16 cellular contexts compared by ENCODE assay signal in genomic region chr20:32006841-32007786, GRCh38. TPM values are rescaled to one million over a fixed set of nuclear protein-coding genes. Genes with fewer than 3 reads are reported as not detected.
A peak's percentile ranks its signal among the peaks of the same experiment; 100 is the strongest.
DNase-seq lines count a peak whose midpoint lies in the region; ATAC-seq and TF ChIP-seq lines count a peak whose summit lies in the region.
"Had no signal": no experiment of that assay in that cellular context is flagged by ENCODE, and none has a peak within 500 bp of the region (broad histone marks: within the 10 kb centered on the region; RNA-seq: fewer than 3 reads in every experiment).

No MANE protein-coding gene starts in this region.

- H3K9me3 ChIP-seq in endodermal cell (ENCODE audit: control insufficient read depth, low read length) (no peaks in the 10 kb centered on the region), spleen (no peaks in the 10 kb centered on the region)
- H3K9me3 ChIP-seq: ovary, thoracic aorta had no signal

- WGBS in endodermal cell (ENCODE audit: insufficient coverage in 1 of 2, insufficient read length in 1 of 2), 2 experiments = 51 to 56% methylated on average over 7 to 8 of the region's 8 CpGs
- WGBS in spleen, 5 donors = 68 to 79% (median 71%) methylated on average over 8 of the region's 8 CpGs

- peak overlapping the region; percentile 65 for H3K27ac Mint-ChIP-seq in activated naive CD4-positive, alpha-beta T cell treated with anti-CD3 and anti-CD28 coated beads, Interleukin-2, amount 50 U/mL, for 24 hours
- no peak overlapping the region for H3K27ac Mint-ChIP-seq in activated naive CD4-positive, alpha-beta T cell treated with anti-CD3 and anti-CD28 coated beads, Interleukin-2, amount 10 ng/mL, durations not matched to agents 7 days and 5 days
- H3K27ac Mint-ChIP-seq in endodermal cell = peak overlapping the region; percentile 6
- H3K27ac Mint-ChIP-seq in nephron progenitor cell = no peak overlapping the region
- H3K27ac Mint-ChIP-seq in stimulated activated naive B cell treated with anti-CD40 and anti-IgM and Interleukin-4, amounts not matched to agents 10 μg/mL and 1 μg/mL and 100 μg/mL, for 72 hours = no peak overlapping the region
- H3K27ac Mint-ChIP-seq: activated CD4-positive, alpha-beta T cell treated with anti-CD3 and anti-CD28 coated beads, Interleukin-2, amount 10 ng/mL, durations not matched to agents 7 days and 5 days; activated T-cell treated with anti-CD3 and anti-CD28 coated beads, Interleukin-2, amount 50 U/mL, for 72 hours had no signal

- no peaks in the 10 kb centered on the region for H3K36me3 ChIP-seq in endodermal cell (ENCODE audit: control insufficient read depth, insufficient read depth, low read length)
- H3K36me3 ChIP-seq in spleen = no peaks in the 10 kb centered on the region
- H3K36me3 ChIP-seq: ovary, thoracic aorta had no signal

- ATAC-seq in HG02763 (IDR thresholded peaks at IDR 0.05; ENCODE audit: unreplicated experiment) = no peak
- no peak for ATAC-seq in stimulated activated naive B cell treated with anti-CD40 and anti-IgM and Interleukin-4, amounts not matched to agents 10 μg/mL and 1 μg/mL and 100 μg/mL, for 72 hours (replicated peaks)
- ATAC-seq: activated T-cell treated with anti-CD3 and anti-CD28 coated beads, Interleukin-2, amount 50 U/mL, for 72 hours had no signal

- H3K4me3 Mint-ChIP-seq in activated naive CD4-positive, alpha-beta T cell treated with anti-CD3 and anti-CD28 coated beads, Interleukin-2, amount 50 U/mL, for 24 hours = no peak overlapping the region
- no peak overlapping the region for H3K4me3 Mint-ChIP-seq in activated naive CD4-positive, alpha-beta T cell treated with anti-CD3 and anti-CD28 coated beads, Interleukin-2, amount 10 ng/mL, durations not matched to agents 7 days and 5 days
- no peak overlapping the region for H3K4me3 Mint-ChIP-seq in endodermal cell
- no peak overlapping the region for H3K4me3 Mint-ChIP-seq in nephron progenitor cell
- no peak overlapping the region for H3K4me3 Mint-ChIP-seq in stimulated activated naive B cell treated with anti-CD40 and anti-IgM and Interleukin-4, amounts not matched to agents 10 μg/mL and 1 μg/mL and 100 μg/mL, for 72 hours
- H3K4me3 Mint-ChIP-seq: activated CD4-positive, alpha-beta T cell treated with anti-CD3 and anti-CD28 coated beads, Interleukin-2, amount 10 ng/mL, durations not matched to agents 7 days and 5 days; activated T-cell treated with anti-CD3 and anti-CD28 coated beads, Interleukin-2, amount 50 U/mL, for 72 hours had no signal

- TF ChIP-seq CTCF in endodermal cell (conservative IDR thresholded peaks at IDR 0.05) (no peak), spleen (IDR thresholded peaks at IDR 0.05 in 8 of 11, conservative IDR thresholded peaks at IDR 0.05 in 3 of 11) (no peak), nephron progenitor cell (IDR thresholded peaks at IDR 0.05) (no peak)

- no peak for TF ChIP-seq POLR2A in spleen (IDR thresholded peaks at IDR 0.05)

- no peaks in the 10 kb centered on the region for H3K4me1 Mint-ChIP-seq in activated naive CD4-positive, alpha-beta T cell treated with anti-CD3 and anti-CD28 coated beads, Interleukin-2, amount 50 U/mL, for 24 hours
- H3K4me1 Mint-ChIP-seq in activated naive CD4-positive, alpha-beta T cell treated with anti-CD3 and anti-CD28 coated beads, Interleukin-2, amount 10 ng/mL, durations not matched to agents 7 days and 5 days = peaks cover 11% of the 10 kb centered on the region
- peaks cover 29% of the 10 kb centered on the region for H3K4me1 Mint-ChIP-seq in endodermal cell
- H3K4me1 Mint-ChIP-seq in nephron progenitor cell = peaks cover 41% of the 10 kb centered on the region
- H3K4me1 Mint-ChIP-seq in stimulated activated naive B cell treated with anti-CD40 and anti-IgM and Interleukin-4, amounts not matched to agents 10 μg/mL and 1 μg/mL and 100 μg/mL, for 72 hours = no peaks in the 10 kb centered on the region

- H3K4me3 ChIP-seq in endodermal cell (ENCODE audit: low read length) (no peak overlapping the region), spleen (no peak overlapping the region)
- H3K4me3 ChIP-seq: ovary, thoracic aorta had no signal

- CTCF ChIA-PET in activated naive CD4-positive, alpha-beta T cell treated with anti-CD3 and anti-CD28 coated beads, Interleukin-2, amount 10 ng/mL, durations not matched to agents 7 days and 5 days (lab: Charles Lee) = interaction anchor here (1.2 to 1.8 kb wide), 2 partner anchors 11 to 184 kb away, joined by 3 to 7 read pairs; no protein-coding TSS in a partner anchor

- H3K27ac ChIP-seq in endodermal cell (ENCODE audit: low read depth, low read length) (no peak overlapping the region), spleen (peak overlapping the region; percentile 15 to 87 (median 80))
- H3K27ac ChIP-seq: ovary, thoracic aorta had no signal

- H3K27me3 Mint-ChIP-seq in activated naive CD4-positive, alpha-beta T cell treated with anti-CD3 and anti-CD28 coated beads, Interleukin-2, amount 50 U/mL, for 24 hours = peaks cover 3% of the 10 kb centered on the region
- peaks cover 30% of the 10 kb centered on the region for H3K27me3 Mint-ChIP-seq in activated naive CD4-positive, alpha-beta T cell treated with anti-CD3 and anti-CD28 coated beads, Interleukin-2, amount 10 ng/mL, durations not matched to agents 7 days and 5 days
- H3K27me3 Mint-ChIP-seq in endodermal cell (ENCODE audit: insufficient read depth) (peaks cover 8% of the 10 kb centered on the region), nephron progenitor cell (ENCODE audit: low read depth, poor library complexity) (peaks cover 6% of the 10 kb centered on the region)
- H3K27me3 Mint-ChIP-seq in stimulated activated naive B cell treated with anti-CD40 and anti-IgM and Interleukin-4, amounts not matched to agents 10 μg/mL and 1 μg/mL and 100 μg/mL, for 72 hours = peaks cover 9 to 36% of the 10 kb centered on the region in 2 donors

- H3K9ac ChIP-seq in endodermal cell (ENCODE audit: extremely low read depth, low read length, poor library complexity, severe bottlenecking) = no peak overlapping the region

- intact Hi-C loops in spleen (cut with DNase I; ENCODE audit: low total_unique reads) = no loop called here

- no peak for DNase-seq in activated naive CD4-positive, alpha-beta T cell treated with anti-CD3 and anti-CD28 coated beads, Interleukin-2, amount 10 ng/mL, durations not matched to agents 7 days and 5 days
- peak; percentile 20 to 63 for DNase-seq in NCI-H446 (lab: John Stamatoyannopoulos, UW)
- peak; percentile 56 for DNase-seq in endodermal cell
- DNase-seq in spleen = peak; percentile 27
- no peak for DNase-seq in nephron progenitor cell
- DNase-seq in stimulated activated naive B cell treated with anti-CD40 and anti-IgM and Interleukin-4, amounts not matched to agents 10 μg/mL and 1 μg/mL and 100 μg/mL, for 72 hours = no peak
- DNase-seq: activated CD4-positive, alpha-beta T cell treated with anti-CD3 and anti-CD28 coated beads, Interleukin-2, amount 10 ng/mL, durations not matched to agents 7 days and 5 days; activated T-cell treated with anti-CD3 and anti-CD28 coated beads, Interleukin-2, amount 50 U/mL, for 72 hours; Calu3; NCI-H524 treated with DMSO at 0.1 percent for 48 hours had no signal

- no peaks in the 10 kb centered on the region for H3K36me3 Mint-ChIP-seq in activated naive CD4-positive, alpha-beta T cell treated with anti-CD3 and anti-CD28 coated beads, Interleukin-2, amount 50 U/mL, for 24 hours
- H3K36me3 Mint-ChIP-seq in activated naive CD4-positive, alpha-beta T cell treated with anti-CD3 and anti-CD28 coated beads, Interleukin-2, amount 10 ng/mL, durations not matched to agents 7 days and 5 days = no peaks in the 10 kb centered on the region
- H3K36me3 Mint-ChIP-seq in endodermal cell (ENCODE audit: low read depth) (no peaks in the 10 kb centered on the region), nephron progenitor cell (ENCODE audit: low read depth) (no peaks in the 10 kb centered on the region)
- no peaks in the 10 kb centered on the region for H3K36me3 Mint-ChIP-seq in stimulated activated naive B cell treated with anti-CD40 and anti-IgM and Interleukin-4, amounts not matched to agents 10 μg/mL and 1 μg/mL and 100 μg/mL, for 72 hours

- peaks cover 7% of the 10 kb centered on the region for H3K4me1 ChIP-seq in endodermal cell (ENCODE audit: control insufficient read depth, insufficient read depth, low read length)
- peaks cover 2 to 31% (median 20%) of the 10 kb centered on the region in 6 donors for H3K4me1 ChIP-seq in spleen

- H3K9me3 Mint-ChIP-seq in activated naive CD4-positive, alpha-beta T cell treated with anti-CD3 and anti-CD28 coated beads, Interleukin-2, amount 50 U/mL, for 24 hours = no peaks in the 10 kb centered on the region
- no peaks in the 10 kb centered on the region for H3K9me3 Mint-ChIP-seq in activated naive CD4-positive, alpha-beta T cell treated with anti-CD3 and anti-CD28 coated beads, Interleukin-2, amount 10 ng/mL, durations not matched to agents 7 days and 5 days
- H3K9me3 Mint-ChIP-seq in endodermal cell (no peaks in the 10 kb centered on the region), nephron progenitor cell (no peaks in the 10 kb centered on the region)
- H3K9me3 Mint-ChIP-seq in stimulated activated naive B cell treated with anti-CD40 and anti-IgM and Interleukin-4, amounts not matched to agents 10 μg/mL and 1 μg/mL and 100 μg/mL, for 72 hours = no peaks in the 10 kb centered on the region
- H3K9me3 Mint-ChIP-seq: activated CD4-positive, alpha-beta T cell treated with anti-CD3 and anti-CD28 coated beads, Interleukin-2, amount 10 ng/mL, durations not matched to agents 7 days and 5 days; activated T-cell treated with anti-CD3 and anti-CD28 coated beads, Interleukin-2, amount 50 U/mL, for 72 hours had no signal

- H3K27me3 ChIP-seq in endodermal cell (ENCODE audit: control insufficient read depth, insufficient read depth, low read length, poor library complexity, severe bottlenecking) = no peaks in the 10 kb centered on the region
- H3K27me3 ChIP-seq in spleen (replicated peaks in 1 of 7) = peaks cover 0 to 21% (median 0%) of the 10 kb centered on the region in 7 donors
- H3K27me3 ChIP-seq: ovary had no signal

RNA-seq across cellular contexts. Expression of gene CCM2L, which starts 3.1 kb away (rescaled TPM):
- total RNA-seq in endodermal cell = 1 to 10 TPM; 5.2 to 7.8 TPM
- 2.2 TPM for polyA plus RNA-seq in endodermal cell (2013, experiment 1 of 2)
- polyA plus RNA-seq in endodermal cell (2013, experiment 2 of 2) = 2.2 TPM
- total RNA-seq in spleen = 100 to 1,000 TPM in 5 of 7 donors, 10 to 100 TPM in 2; 64.8 to 186 (median 138) TPM
- 100 to 1,000 TPM in 1 of 3 donors, 10 to 100 TPM in 2; 27.6 to 158 (median 71.1) TPM for polyA plus RNA-seq in spleen
- total RNA-seq: activated CD4-positive, alpha-beta T cell treated with anti-CD3 and anti-CD28 coated beads, Interleukin-2, amount 10 ng/mL, durations not matched to agents 7 days and 5 days; activated T-cell treated with anti-CD3 and anti-CD28 coated beads, Interleukin-2, amount 50 U/mL, for 72 hours; Calu3; MCF 10A; T-helper 2 cell treated with Interferon-gamma antibody and Interleukin-4, amounts not matched to agents 100 ng/mL and 5 ng/mL, for 36 hours had no signal

RNA-seq across cellular contexts. Expression of gene XKR7, which starts 39.2 kb away (rescaled TPM):
- total RNA-seq in endodermal cell (1 to 10 TPM; 2.7 to 3.1 TPM), spleen (under 1 TPM in 5 of 7 donors, not detected in 2; 0.07 to 0.21 (median 0.09) TPM)
- 3.9 TPM for polyA plus RNA-seq in endodermal cell (2013, experiment 1 of 2)
- 3.4 TPM for polyA plus RNA-seq in endodermal cell (2013, experiment 2 of 2)
- under 1 TPM; 0.02 to 0.03 (median 0.02) TPM for polyA plus RNA-seq in spleen
- total RNA-seq: activated T-cell treated with anti-CD3 and anti-CD28 coated beads, Interleukin-2, amount 50 U/mL, for 72 hours; Calu3; MCF 10A; ovary; thoracic aorta had no signal
- polyA plus RNA-seq: ovary had no signal

RNA-seq across cellular contexts. Expression of gene HCK, which starts 44.9 kb away (rescaled TPM):
- total RNA-seq in endodermal cell (under 1 TPM; 0.24 to 0.40 TPM), spleen (100 to 1,000 TPM; 139 to 341 (median 155) TPM)
- 0.18 TPM for polyA plus RNA-seq in endodermal cell (2013, experiment 1 of 2)
- 0.12 TPM for polyA plus RNA-seq in endodermal cell (2013, experiment 2 of 2)
- polyA plus RNA-seq in spleen = 10 to 100 TPM; 44.3 to 76.4 (median 53.0) TPM
- total RNA-seq: activated CD4-positive, alpha-beta T cell treated with anti-CD3 and anti-CD28 coated beads, Interleukin-2, amount 10 ng/mL, durations not matched to agents 7 days and 5 days; Calu3; MCF 10A; T-helper 2 cell treated with Interferon-gamma antibody and Interleukin-4, amounts not matched to agents 100 ng/mL and 5 ng/mL, for 36 hours had no signal

RNA-seq across cellular contexts. Expression of gene PDRG1, which starts 55.3 kb away (rescaled TPM):
- total RNA-seq in endodermal cell = 10 to 100 TPM; 20.4 to 24.4 TPM
- 19.2 TPM for polyA plus RNA-seq in endodermal cell (2013, experiment 1 of 2)
- polyA plus RNA-seq in endodermal cell (2013, experiment 2 of 2) = 18.4 TPM
- 10 to 100 TPM in 4 of 7 donors, 1 to 10 TPM in 3; 8.2 to 13.9 (median 10.4) TPM for total RNA-seq in spleen
- polyA plus RNA-seq in spleen = 10 to 100 TPM; 15.8 to 21.1 (median 19.7) TPM

Comparison
In these comparisons a context has a peak if more than half of its experiments do, and no peak if none do; other contexts are left out.
1. H3K27ac Mint-ChIP-seq: peak in activated naive CD4-positive, alpha-beta T cell treated with anti-CD3 and anti-CD28 coated beads, Interleukin-2, amount 50 U/mL, for 24 hours (single experiment) and endodermal cell (single experiment); none in activated naive CD4-positive, alpha-beta T cell treated with anti-CD3 and anti-CD28 coated beads, Interleukin-2, amount 10 ng/mL, durations not matched to agents 7 days and 5 days (single experiment), nephron progenitor cell (single experiment) and stimulated activated naive B cell treated with anti-CD40 and anti-IgM and Interleukin-4, amounts not matched to agents 10 μg/mL and 1 μg/mL and 100 μg/mL, for 72 hours (single experiment).
2. DNase-seq: peak in NCI-H446 (2 of 2), endodermal cell (single experiment) and spleen (single experiment); none in activated naive CD4-positive, alpha-beta T cell treated with anti-CD3 and anti-CD28 coated beads, Interleukin-2, amount 10 ng/mL, durations not matched to agents 7 days and 5 days (single experiment), nephron progenitor cell (single experiment) and stimulated activated naive B cell treated with anti-CD40 and anti-IgM and Interleukin-4, amounts not matched to agents 10 μg/mL and 1 μg/mL and 100 μg/mL, for 72 hours (single experiment).
3. RNA of gene CCM2L, which starts 3.1 kb away (total RNA-seq): 64.8 to 186 TPM in spleen; 5.2 to 7.8 TPM in endodermal cell; every median in the first group is over 4 times any median in the second.
4. RNA of gene HCK, which starts 44.9 kb away (total RNA-seq): 139 to 341 TPM in spleen; 0.24 to 0.40 TPM in endodermal cell; every median in the first group is over 100 times any median in the second.